10 cellular contexts compared by ENCODE assay signal in genomic region chr12:113130457-113131135, GRCh38. TPM values are rescaled to one million over a fixed set of nuclear protein-coding genes. Genes with fewer than 3 reads are reported as not detected.
DNase-seq lines count a peak whose midpoint lies in the region; FAIRE-seq and TF ChIP-seq lines count a peak whose summit lies in the region.
"Had no signal": no experiment of that assay in that cellular context is flagged by ENCODE, and none has a peak within 500 bp of the region (broad histone marks: within the 10 kb centered on the region; RNA-seq: fewer than 3 reads in every experiment).

No MANE protein-coding gene starts in this region.

- H3K4me2 ChIP-seq in neural progenitor cell (no peak overlapping the region), MM.1S (ENCODE audit: low read depth, low read length) (no peak overlapping the region)

- peaks cover 9% of the 10 kb centered on the region for H3K4me1 ChIP-seq in neural progenitor cell
- H3K4me1 ChIP-seq in MM.1S (ENCODE audit: low read length) = no peaks in the 10 kb centered on the region
- peaks cover 8% of the 10 kb centered on the region for H3K4me1 ChIP-seq in effector memory CD4-positive, alpha-beta T cell (ENCODE audit: control insufficient read depth, insufficient read depth, low read length, poor library complexity, severe bottlenecking)
- no peaks in the 10 kb centered on the region for H3K4me1 ChIP-seq in colonic mucosa

- H4K20me1 ChIP-seq in neural progenitor cell (ENCODE audit: low read depth) (no peaks in the 10 kb centered on the region), MM.1S (ENCODE audit: insufficient read depth, low read length) (no peaks in the 10 kb centered on the region)

- peaks cover 4% of the 10 kb centered on the region for H3K27me3 ChIP-seq in bronchial epithelial cell (ENCODE audit: control insufficient read depth, insufficient read depth, low read length)
- peaks cover 22% of the 10 kb centered on the region for H3K27me3 ChIP-seq in neural progenitor cell
- no peaks in the 10 kb centered on the region for H3K27me3 ChIP-seq in MM.1S (replicated peaks; ENCODE audit: insufficient read depth, low read length)
- H3K27me3 ChIP-seq in effector memory CD4-positive, alpha-beta T cell (replicated peaks; ENCODE audit: control insufficient read depth, insufficient read depth, low read length, poor library complexity, severe bottlenecking) = no peaks in the 10 kb centered on the region
- H3K27me3 ChIP-seq in colonic mucosa = no peaks in the 10 kb centered on the region

- no peak overlapping the region for H3K27ac ChIP-seq in neural progenitor cell
- H3K27ac ChIP-seq in MM.1S (ENCODE audit: low read length) = no peak overlapping the region
- H3K27ac ChIP-seq in effector memory CD4-positive, alpha-beta T cell (ENCODE audit: insufficient read depth, low read length, poor library complexity, severe bottlenecking) = no peak overlapping the region
- no peak overlapping the region for H3K27ac ChIP-seq in colonic mucosa

- H3K4me3 ChIP-seq in bronchial epithelial cell (ENCODE audit: low read depth, low read length) = no peak overlapping the region
- no peak overlapping the region for H3K4me3 ChIP-seq in neural progenitor cell
- H3K4me3 ChIP-seq in MM.1S (ENCODE audit: low read length) = no peak overlapping the region
- H3K4me3 ChIP-seq in effector memory CD4-positive, alpha-beta T cell (ENCODE audit: insufficient read depth, low read depth, low read length, poor library complexity, severe bottlenecking) = no peak overlapping the region
- H3K4me3 ChIP-seq in colonic mucosa = no peak overlapping the region

- H3K9me2 ChIP-seq in MM.1S (replicated peaks; ENCODE audit: insufficient read depth, low read length) = no peaks in the 10 kb centered on the region

- peak; percentile 50 for FAIRE-seq in bronchial epithelial cell (lab: Jason Lieb, UNC)

- H3K4me3 Mint-ChIP-seq in neural progenitor cell = no peak overlapping the region
- H3K4me3 Mint-ChIP-seq: activated T-cell treated with anti-CD3 and anti-CD28 coated beads, Interleukin-2, amount 50 U/mL, for 72 hours had no signal

- H3K79me2 ChIP-seq in neural progenitor cell (ENCODE audit: low read depth) (no peaks in the 10 kb centered on the region), MM.1S (ENCODE audit: low read length) (no peaks in the 10 kb centered on the region)

- DNase-seq in Caki2 (ENCODE audit: low read depth) (peak; percentile 84), M059J (ENCODE audit: low read depth) (peak; percentile 72), bronchial epithelial cell (ENCODE audit: low read depth) (no peak), neural progenitor cell (ENCODE audit: low spot score) (peak; percentile 56), MM.1S (no peak), colonic mucosa (no peak), mucosa of gallbladder (ENCODE audit: low spot score) (no peak)
- no peak for DNase-seq in effector memory CD4-positive, alpha-beta T cell
- DNase-seq: activated T-cell treated with anti-CD3 and anti-CD28 coated beads, Interleukin-2, amount 50 U/mL, for 72 hours; NCI-H446 had no signal

- H3K9me3 ChIP-seq in neural progenitor cell (ENCODE audit: low read depth) = no peaks in the 10 kb centered on the region
- no peaks in the 10 kb centered on the region for H3K9me3 ChIP-seq in MM.1S (replicated peaks; ENCODE audit: insufficient read depth, low read length)
- no peaks in the 10 kb centered on the region for H3K9me3 ChIP-seq in effector memory CD4-positive, alpha-beta T cell (ENCODE audit: control insufficient read depth, low read length)
- H3K9me3 ChIP-seq in colonic mucosa = no peaks in the 10 kb centered on the region

- H3F3A ChIP-seq in neural progenitor cell (ENCODE audit: low read depth) (no peaks in the 10 kb centered on the region), MM.1S (ENCODE audit: insufficient read depth, low read length) (no peaks in the 10 kb centered on the region)

- peak overlapping the region; percentile 78 for H3K27ac Mint-ChIP-seq in neural progenitor cell
- H3K27ac Mint-ChIP-seq: activated T-cell treated with anti-CD3 and anti-CD28 coated beads, Interleukin-2, amount 50 U/mL, for 72 hours had no signal

- in situ Hi-C loops in Caki2 (cut with HindIII; ENCODE audit: low pct_unique_long_range_greater_than_20kb, low sequenced_read_pairs) = no loop called here

- no peak for TF ChIP-seq CTCF in bronchial epithelial cell (IDR thresholded peaks at IDR 0.05; ENCODE audit: insufficient read depth, low read length, severe bottlenecking)
- TF ChIP-seq CTCF in neural progenitor cell (IDR thresholded peaks at IDR 0.05) = peak; percentile 59
- TF ChIP-seq CTCF in MM.1S (IDR thresholded peaks at IDR 0.05; ENCODE audit: low read length) = no peak
- TF ChIP-seq CTCF in colonic mucosa (IDR thresholded peaks at IDR 0.05) = no peak

- peaks cover 4% of the 10 kb centered on the region for H3K4me1 Mint-ChIP-seq in neural progenitor cell

- H3K9me3 Mint-ChIP-seq in neural progenitor cell = no peaks in the 10 kb centered on the region
- H3K9me3 Mint-ChIP-seq: activated T-cell treated with anti-CD3 and anti-CD28 coated beads, Interleukin-2, amount 50 U/mL, for 72 hours had no signal

- no peaks in the 10 kb centered on the region for H3K36me3 Mint-ChIP-seq in neural progenitor cell

- H3K36me3 ChIP-seq in bronchial epithelial cell (ENCODE audit: control insufficient read depth, insufficient read depth, low read length) (no peaks in the 10 kb centered on the region), neural progenitor cell (no peaks in the 10 kb centered on the region), MM.1S (replicated peaks; ENCODE audit: insufficient read depth, low read length) (no peaks in the 10 kb centered on the region), colonic mucosa (no peaks in the 10 kb centered on the region)
- no peaks in the 10 kb centered on the region for H3K36me3 ChIP-seq in effector memory CD4-positive, alpha-beta T cell (ENCODE audit: control insufficient read depth, insufficient read depth, low read length)

- peaks cover 13% of the 10 kb centered on the region for H3K27me3 Mint-ChIP-seq in neural progenitor cell (ENCODE audit: insufficient read depth, low read depth)

- H2AFZ ChIP-seq in neural progenitor cell (replicated peaks) (peak overlapping the region; percentile 34), MM.1S (ENCODE audit: low read length) (no peak overlapping the region)

- no peak overlapping the region for H3K9ac ChIP-seq in neural progenitor cell
- H3K9ac ChIP-seq in MM.1S (ENCODE audit: low read length) = no peak overlapping the region
- no peak overlapping the region for H3K9ac ChIP-seq in colonic mucosa (ENCODE audit: low read depth in 2 of 2, low read length in 2 of 2)

- intact Hi-C loops in colonic mucosa (cut with DNase I) = no loop called here

RNA-seq across cellular contexts. Expression of gene RASAL1, which starts 5.0 kb away (rescaled TPM):
- 29.3 and 65.1 TPM in 2 replicates for total RNA-seq in Caki2 (2014; rRNA removed; shearing (Covaris generic); ENCODE audit: low replicate concordance)
- total RNA-seq in M059J (2014; rRNA removed; shearing (Covaris generic)) = not detected in 2 replicates
- total RNA-seq in bronchial epithelial cell = 0.26 and 2.3 TPM in 2 replicates
- 0.50 and 1.4 TPM in 2 replicates for total RNA-seq in neural progenitor cell (ENCODE audit: low replicate concordance)
- total RNA-seq in colonic mucosa = 10 to 100 TPM in 1 of 2 donors, 1 to 10 TPM in 1; 9.0 to 10.2 TPM
- total RNA-seq in mucosa of gallbladder = 0.92 TPM

RNA-seq across cellular contexts. Expression of gene CFAP73, which starts 18.9 kb away (rescaled TPM):
- 5.4 and 6.2 TPM in 2 replicates for total RNA-seq in Caki2 (2014; rRNA removed; shearing (Covaris generic); ENCODE audit: low replicate concordance)
- total RNA-seq in M059J (2014; rRNA removed; shearing (Covaris generic)) = not detected in 2 replicates
- total RNA-seq in bronchial epithelial cell (not detected in 2 replicates), neural progenitor cell (ENCODE audit: low replicate concordance) (0.19 TPM in 1 of 2 replicates, not detected in the other), colonic mucosa (under 1 TPM in 1 of 2 donors, not detected in 1; 0.20 TPM), mucosa of gallbladder (not detected)

RNA-seq across cellular contexts. Expression of gene DDX54, which starts 54.7 kb away (rescaled TPM):
- 48.3 and 57.9 TPM in 2 replicates for total RNA-seq in Caki2 (2014; rRNA removed; shearing (Covaris generic); ENCODE audit: low replicate concordance)
- total RNA-seq in M059J (2014; rRNA removed; shearing (Covaris generic)) = 21.3 and 43.1 TPM in 2 replicates
- total RNA-seq in bronchial epithelial cell = 31.4 and 40.5 TPM in 2 replicates
- total RNA-seq in neural progenitor cell (ENCODE audit: low replicate concordance) = 36.9 and 72.9 TPM in 2 replicates
- 10 to 100 TPM; 54.8 to 98.3 TPM for total RNA-seq in colonic mucosa
- 55.9 TPM for total RNA-seq in mucosa of gallbladder

RNA-seq across cellular contexts. Expression of gene RITA1, which starts 54.9 kb away (rescaled TPM):
- total RNA-seq in Caki2 (2014; rRNA removed; shearing (Covaris generic); ENCODE audit: low replicate concordance) = 37.1 and 53.0 TPM in 2 replicates
- total RNA-seq in M059J (2014; rRNA removed; shearing (Covaris generic)) = 28.8 and 47.2 TPM in 2 replicates
- total RNA-seq in bronchial epithelial cell = 14.6 and 17.6 TPM in 2 replicates
- total RNA-seq in neural progenitor cell (ENCODE audit: low replicate concordance) = 13.7 and 22.5 TPM in 2 replicates
- 10 to 100 TPM; 13.9 to 26.9 TPM for total RNA-seq in colonic mucosa
- 21.5 TPM for total RNA-seq in mucosa of gallbladder

Comparison
In these comparisons a context has a peak if more than half of its experiments do, and no peak if none do; other contexts are left out.
1. DNase-seq: peak in Caki2 (single experiment), M059J (single experiment) and neural progenitor cell (single experiment); none in bronchial epithelial cell (single experiment), MM.1S (single experiment), effector memory CD4-positive, alpha-beta T cell (0 of 3), colonic mucosa (single experiment) and mucosa of gallbladder (single experiment).